In the genomic region with DNA sequence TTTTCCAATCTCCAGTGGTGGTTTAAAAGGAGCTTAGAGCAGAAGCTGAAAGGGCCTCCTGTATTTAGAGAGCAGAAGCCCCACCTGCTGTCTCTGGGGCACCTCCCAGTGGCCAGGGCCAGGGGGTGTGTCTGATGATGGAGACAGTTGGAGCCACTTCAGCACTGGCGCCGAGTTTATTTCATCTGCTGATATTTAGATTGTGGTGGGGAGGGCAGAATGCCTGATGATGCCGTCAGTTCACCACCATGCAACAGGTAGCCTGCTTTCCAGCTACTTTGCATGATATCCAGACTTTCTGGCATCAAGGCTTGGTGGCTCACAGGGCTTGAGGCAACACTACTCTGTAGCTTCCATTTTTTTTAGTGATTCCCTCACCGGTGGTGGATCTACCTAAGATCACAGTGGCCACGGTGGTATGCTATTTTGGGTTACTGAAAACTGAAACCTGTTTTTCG, we compare ENCODE assay signal across 9 cellular contexts.
A peak's percentile ranks its signal among the peaks of the same experiment; 100 is the strongest.
DNase-seq lines count a peak whose midpoint lies in the region; ATAC-seq and TF ChIP-seq lines count a peak whose summit lies in the region.
"Had no signal": no experiment of that assay in that cellular context is flagged by ENCODE, and none has a peak within 500 bp of the region (broad histone marks: within the 10 kb centered on the region; RNA-seq: fewer than 3 reads in every experiment).

No MANE protein-coding gene starts in this region.

- peaks cover 2% of the 10 kb centered on the region for H3K36me3 Mint-ChIP-seq in central memory CD8-positive, alpha-beta T cell (ENCODE audit: insufficient read depth)
- H3K36me3 Mint-ChIP-seq in stimulated activated naive B cell treated with anti-CD40 and anti-IgM and Interleukin-4, amounts not matched to agents 10 μg/mL and 1 μg/mL and 100 μg/mL, for 72 hours = peaks cover 0 to 5% of the 10 kb centered on the region in 2 donors

- peak; percentile 37 for TF ChIP-seq CTCF in AG09309 (IDR thresholded peaks at IDR 0.05; ENCODE audit: control insufficient read depth, insufficient read depth, low read depth, low read length, missing control alignments)
- TF ChIP-seq CTCF in PC-3 (conservative IDR thresholded peaks at IDR 0.05; ENCODE audit: low read depth, low read length) = peak; percentile 24; the same call in 1 of the 2 replicates

- H3F3A ChIP-seq in PC-3 (ENCODE audit: low read length, unreplicated experiment) = no peaks in the 10 kb centered on the region

- ATAC-seq in HG02885 (IDR thresholded peaks at IDR 0.05; ENCODE audit: poor library complexity, unreplicated experiment) (peak; percentile 56), PC-3 (peak; percentile 56), GM18498 (IDR thresholded peaks at IDR 0.05; ENCODE audit: unreplicated experiment) (no peak), HG02970 (IDR thresholded peaks at IDR 0.05; ENCODE audit: low FRiP score, unreplicated experiment) (no peak)
- ATAC-seq in central memory CD8-positive, alpha-beta T cell (replicated peaks; ENCODE audit: extremely low read depth, poor library complexity, severe bottlenecking) = peak; percentile 52
- ATAC-seq in stimulated activated naive B cell treated with anti-CD40 and anti-IgM and Interleukin-4, amounts not matched to agents 10 μg/mL and 1 μg/mL and 100 μg/mL, for 72 hours (replicated peaks) = peak; percentile 71 to 73

- peaks cover 12% of the 10 kb centered on the region; the same call in 1 of the 2 replicates for H3K4me1 ChIP-seq in PC-3 (ENCODE audit: insufficient read depth, low read length)

- no peak overlapping the region for H3K27ac ChIP-seq in PC-3 (ENCODE audit: low read length)

- H3K4me2 ChIP-seq in PC-3 (ENCODE audit: low read length) = no peak overlapping the region

- CTCF ChIA-PET in PC-3 (lab: Charles Lee) = no interaction called here

- H2AFZ ChIP-seq in PC-3 (ENCODE audit: low read length) = no peak overlapping the region

- H3K27ac Mint-ChIP-seq in central memory CD8-positive, alpha-beta T cell (ENCODE audit: low read depth) = no peak overlapping the region
- H3K27ac Mint-ChIP-seq in stimulated activated naive B cell treated with anti-CD40 and anti-IgM and Interleukin-4, amounts not matched to agents 10 μg/mL and 1 μg/mL and 100 μg/mL, for 72 hours = no peak overlapping the region
- H3K27ac Mint-ChIP-seq: dendritic cell treated with granulocyte-macrophage colony-stimulating factor and Interleukin-4, amounts not matched to agents 40 ng/mL and 50 ng/mL, for 4 days had no signal

- no peaks in the 10 kb centered on the region for H3K27me3 Mint-ChIP-seq in central memory CD8-positive, alpha-beta T cell
- no peaks in the 10 kb centered on the region for H3K27me3 Mint-ChIP-seq in stimulated activated naive B cell treated with anti-CD40 and anti-IgM and Interleukin-4, amounts not matched to agents 10 μg/mL and 1 μg/mL and 100 μg/mL, for 72 hours
- H3K27me3 Mint-ChIP-seq: dendritic cell treated with granulocyte-macrophage colony-stimulating factor and Interleukin-4, amounts not matched to agents 40 ng/mL and 50 ng/mL, for 4 days had no signal

- H3K36me3 ChIP-seq in PC-3 (ENCODE audit: low read depth, low read length) = no peaks in the 10 kb centered on the region

- DNase-seq in AG09309 (ENCODE audit: low read depth) (no peak), PC-3 (peak; percentile 9), left kidney (ENCODE audit: low read depth, low spot score) (peak; percentile 80)
- DNase-seq in central memory CD8-positive, alpha-beta T cell (ENCODE audit: low spot score in 2 of 2) = peak in 1 of 2 donors; percentile 11
- no peak for DNase-seq in stimulated activated naive B cell treated with anti-CD40 and anti-IgM and Interleukin-4, amounts not matched to agents 10 μg/mL and 1 μg/mL and 100 μg/mL, for 72 hours

- H3K4me3 Mint-ChIP-seq in central memory CD8-positive, alpha-beta T cell = no peak overlapping the region
- no peak overlapping the region for H3K4me3 Mint-ChIP-seq in stimulated activated naive B cell treated with anti-CD40 and anti-IgM and Interleukin-4, amounts not matched to agents 10 μg/mL and 1 μg/mL and 100 μg/mL, for 72 hours
- H3K4me3 Mint-ChIP-seq: dendritic cell treated with granulocyte-macrophage colony-stimulating factor and Interleukin-4, amounts not matched to agents 40 ng/mL and 50 ng/mL, for 4 days had no signal

- H3K9me3 Mint-ChIP-seq in central memory CD8-positive, alpha-beta T cell = no peaks in the 10 kb centered on the region
- peaks cover 1 to 5% of the 10 kb centered on the region in 2 donors for H3K9me3 Mint-ChIP-seq in stimulated activated naive B cell treated with anti-CD40 and anti-IgM and Interleukin-4, amounts not matched to agents 10 μg/mL and 1 μg/mL and 100 μg/mL, for 72 hours
- H3K9me3 Mint-ChIP-seq: dendritic cell treated with granulocyte-macrophage colony-stimulating factor and Interleukin-4, amounts not matched to agents 40 ng/mL and 50 ng/mL, for 4 days had no signal

- no TSS peak for BruUV-seq in PC-3 (replicated peaks; lab: Mats Ljungman, UMichigan)

- no peak overlapping the region for H3K4me3 ChIP-seq in AG09309 (ENCODE audit: control insufficient read depth, low read depth, low read length)
- no peak overlapping the region for H3K4me3 ChIP-seq in PC-3 (ENCODE audit: low read length)

- H3K9me2 ChIP-seq in PC-3 (replicated peaks; ENCODE audit: low read length) = no peaks in the 10 kb centered on the region

- H3K79me2 ChIP-seq in PC-3 (ENCODE audit: low read length) = no peaks in the 10 kb centered on the region

- H3K9ac ChIP-seq in PC-3 (ENCODE audit: low read length) = no peak overlapping the region

- no peaks in the 10 kb centered on the region for H4K20me1 ChIP-seq in PC-3 (ENCODE audit: low read length)

- no peaks in the 10 kb centered on the region for H3K9me3 ChIP-seq in PC-3 (ENCODE audit: low read length)

- no peaks in the 10 kb centered on the region for H3K27me3 ChIP-seq in PC-3 (ENCODE audit: low read length)

- POLR2A ChIA-PET in PC-3 (lab: Charles Lee; ENCODE audit: unreplicated experiment) = no interaction called here

- intact Hi-C loops in PC-3 (cut with micrococcal nuclease) = loop anchor here (10.0 kb wide), 1 partner anchor 128 kb away; no protein-coding TSS in a partner anchor

- peaks cover 15% of the 10 kb centered on the region for H3K4me1 Mint-ChIP-seq in central memory CD8-positive, alpha-beta T cell
- H3K4me1 Mint-ChIP-seq in stimulated activated naive B cell treated with anti-CD40 and anti-IgM and Interleukin-4, amounts not matched to agents 10 μg/mL and 1 μg/mL and 100 μg/mL, for 72 hours = peaks cover 4 to 15% of the 10 kb centered on the region in 2 donors

Comparison
In these comparisons a context has a peak if more than half of its experiments do, and no peak if none do; other contexts are left out.
1. DNase-seq: peak in PC-3 (single experiment) and left kidney (single experiment); none in AG09309 (single experiment) and stimulated activated naive B cell treated with anti-CD40 and anti-IgM and Interleukin-4, amounts not matched to agents 10 μg/mL and 1 μg/mL and 100 μg/mL, for 72 hours (single experiment).
2. ATAC-seq: peak in HG02885 (single experiment), PC-3 (single experiment), central memory CD8-positive, alpha-beta T cell (single experiment) and stimulated activated naive B cell treated with anti-CD40 and anti-IgM and Interleukin-4, amounts not matched to agents 10 μg/mL and 1 μg/mL and 100 μg/mL, for 72 hours (2 of 2); none in GM18498 (single experiment) and HG02970 (single experiment).